12 cellular contexts compared by ENCODE assay signal in the genomic region with DNA sequence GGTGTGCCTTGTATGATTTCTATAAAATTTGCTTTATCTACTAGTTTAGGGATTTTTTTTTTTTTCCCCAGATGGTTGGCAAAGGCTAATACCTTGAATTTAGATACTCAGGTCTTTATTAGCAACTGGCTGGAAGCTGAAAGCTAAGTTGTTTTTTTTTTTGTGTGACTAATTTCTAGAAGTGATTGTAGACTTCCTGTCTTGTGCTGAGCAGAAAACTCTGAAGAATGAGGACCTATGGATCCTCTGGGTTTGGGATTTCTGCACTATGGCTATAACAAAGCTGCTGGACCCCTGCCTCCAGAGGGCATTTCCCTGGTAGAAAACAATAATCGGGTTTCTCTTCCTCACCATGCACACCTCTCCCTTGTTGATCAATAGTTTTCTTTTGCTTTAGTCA. TPM values are rescaled to one million over a fixed set of nuclear protein-coding genes. Genes with fewer than 3 reads are reported as not detected.
DNase-seq lines count a peak whose midpoint lies in the region; ATAC-seq, FAIRE-seq and TF ChIP-seq lines count a peak whose summit lies in the region.
"Had no signal": no experiment of that assay in that cellular context is flagged by ENCODE, and none has a peak within 500 bp of the region (broad histone marks: within the 10 kb centered on the region; RNA-seq: fewer than 3 reads in every experiment).

No MANE protein-coding gene starts in this region.

- H3K9me3 Mint-ChIP-seq in activated CD4-positive, alpha-beta T cell treated with anti-CD3 and anti-CD28 coated beads for 36 hours (ENCODE audit: low read depth), result no peaks in the 10 kb centered on the region
- H3K9me3 Mint-ChIP-seq in activated T-helper 2 cell treated with anti-CD3 and anti-CD28 coated beads, Interferon-gamma antibody, Interleukin-2, Interleukin-4, amounts not matched to agents 10 μg/mL and 5 μg/mL and 100 μg/mL, durations not matched to agents 14 hours and 24 hours and 36 hours, result no peaks in the 10 kb centered on the region
- peaks cover 4% of the 10 kb centered on the region for H3K9me3 Mint-ChIP-seq in mesothelial cell of epicardium

- H3K4me3 ChIP-seq in coronary artery (no peak overlapping the region), H7 (ENCODE audit: insufficient read depth, low read depth, low read length) (no peak overlapping the region)
- H3K4me3 ChIP-seq: transverse colon had no signal

- DNase-seq in activated CD4-positive, alpha-beta T cell treated with anti-CD3 and anti-CD28 coated beads for 36 hours, result no peak
- DNase-seq in activated CD4-positive, alpha-beta T cell treated with anti-CD3 and anti-CD28 coated beads for 4 hours, result no peak
- DNase-seq in GM12891 (ENCODE audit: insufficient read length, low spot score) (no peak), mesothelial cell of epicardium (ENCODE audit: low spot score in 2 of 2, unreplicated experiment in 2 of 2) (no peak), coronary artery (ENCODE audit: low spot score) (no peak), H7 (no peak)
- no peak for DNase-seq in activated T-helper 2 cell treated with anti-CD3 and anti-CD28 coated beads, Interferon-gamma antibody, Interleukin-2, Interleukin-4, amounts not matched to agents 10 μg/mL and 5 μg/mL and 100 μg/mL, durations not matched to agents 14 hours and 24 hours and 36 hours (ENCODE audit: low spot score)
- DNase-seq: central memory CD4-positive, alpha-beta T cell; islet precursor cell; KG1; transverse colon had no signal

- H3K27ac ChIP-seq in coronary artery, result no peak overlapping the region

- CTCF ChIA-PET in activated CD4-positive, alpha-beta T cell treated with anti-CD3 and anti-CD28 coated beads for 36 hours (lab: Charles Lee), result interaction anchor here (0.7 to 3.9 kb wide), 5 partner anchors 10 to 1238 kb away, joined by 3 to 15 read pairs (median 4); a partner anchor contains a TSS

- no peak for TF ChIP-seq CTCF in mesothelial cell of epicardium (IDR thresholded peaks at IDR 0.05; ENCODE audit: unreplicated experiment)
- TF ChIP-seq CTCF in coronary artery (IDR thresholded peaks at IDR 0.05), result no peak

- intact Hi-C loops in activated CD4-positive, alpha-beta T cell treated with anti-CD3 and anti-CD28 coated beads for 36 hours (cut with DNase I, micrococcal nuclease), result loop anchor here (1.0 kb wide), 1 partner anchor 10 kb away; a partner anchor contains a TSS
- intact Hi-C loops in activated T-helper 2 cell treated with anti-CD3 and anti-CD28 coated beads, Interferon-gamma antibody, Interleukin-2, Interleukin-4, amounts not matched to agents 10 μg/mL and 5 μg/mL and 100 μg/mL, durations not matched to agents 14 hours and 24 hours and 36 hours (cut with micrococcal nuclease), result loop anchor here (1.0 to 2.0 kb wide), 2 partner anchors 10 to 16 kb away; a partner anchor contains a TSS

- no peaks in the 10 kb centered on the region for H3K27me3 ChIP-seq in H7 (ENCODE audit: control insufficient read depth, insufficient read depth, low read length)
- H3K27me3 ChIP-seq: transverse colon had no signal

- FAIRE-seq in GM12891 (lab: Jason Lieb, UNC), result no peak

- POLR2A ChIA-PET in activated CD4-positive, alpha-beta T cell treated with anti-CD3 and anti-CD28 coated beads for 36 hours (lab: Charles Lee), result interaction anchor here (0.6 to 1.8 kb wide), 3 partner anchors 9 to 18 kb away, joined by 3 to 14 read pairs (median 4); a partner anchor contains a TSS

- peaks cover 18% of the 10 kb centered on the region for H3K36me3 ChIP-seq in H7 (replicated peaks; ENCODE audit: control insufficient read depth, insufficient read depth, low read length)

- no peak for TF ChIP-seq POLR2A in GM12891 (IDR thresholded peaks at IDR 0.05; ENCODE audit: low read depth, low read length)

- peak overlapping the region; percentile 36 for H3K4me3 Mint-ChIP-seq in activated CD4-positive, alpha-beta T cell treated with anti-CD3 and anti-CD28 coated beads for 36 hours
- peak overlapping the region; percentile 51 for H3K4me3 Mint-ChIP-seq in activated T-helper 2 cell treated with anti-CD3 and anti-CD28 coated beads, Interferon-gamma antibody, Interleukin-2, Interleukin-4, amounts not matched to agents 10 μg/mL and 5 μg/mL and 100 μg/mL, durations not matched to agents 14 hours and 24 hours and 36 hours (ENCODE audit: low read depth)
- no peak overlapping the region for H3K4me3 Mint-ChIP-seq in mesothelial cell of epicardium

- H3K27ac Mint-ChIP-seq in activated CD4-positive, alpha-beta T cell treated with anti-CD3 and anti-CD28 coated beads for 36 hours, result peak overlapping the region; percentile 87
- peak overlapping the region; percentile 86 for H3K27ac Mint-ChIP-seq in activated T-helper 2 cell treated with anti-CD3 and anti-CD28 coated beads, Interferon-gamma antibody, Interleukin-2, Interleukin-4, amounts not matched to agents 10 μg/mL and 5 μg/mL and 100 μg/mL, durations not matched to agents 14 hours and 24 hours and 36 hours
- peak overlapping the region; percentile 40 for H3K27ac Mint-ChIP-seq in mesothelial cell of epicardium

- peaks cover 67% of the 10 kb centered on the region for H3K4me1 Mint-ChIP-seq in activated CD4-positive, alpha-beta T cell treated with anti-CD3 and anti-CD28 coated beads for 36 hours
- peaks cover 64% of the 10 kb centered on the region for H3K4me1 Mint-ChIP-seq in activated T-helper 2 cell treated with anti-CD3 and anti-CD28 coated beads, Interferon-gamma antibody, Interleukin-2, Interleukin-4, amounts not matched to agents 10 μg/mL and 5 μg/mL and 100 μg/mL, durations not matched to agents 14 hours and 24 hours and 36 hours (ENCODE audit: low read depth)
- peaks cover 35% of the 10 kb centered on the region for H3K4me1 Mint-ChIP-seq in mesothelial cell of epicardium

- ATAC-seq in activated CD4-positive, alpha-beta T cell treated with anti-CD3 and anti-CD28 coated beads for 36 hours, result no peak
- ATAC-seq in HG02678 (IDR thresholded peaks at IDR 0.05; ENCODE audit: unreplicated experiment), result no peak

- H3K36me3 Mint-ChIP-seq in activated CD4-positive, alpha-beta T cell treated with anti-CD3 and anti-CD28 coated beads for 36 hours (ENCODE audit: low read depth), result peaks cover 61% of the 10 kb centered on the region
- H3K36me3 Mint-ChIP-seq in activated T-helper 2 cell treated with anti-CD3 and anti-CD28 coated beads, Interferon-gamma antibody, Interleukin-2, Interleukin-4, amounts not matched to agents 10 μg/mL and 5 μg/mL and 100 μg/mL, durations not matched to agents 14 hours and 24 hours and 36 hours (ENCODE audit: low read depth), result peaks cover 80% of the 10 kb centered on the region
- H3K36me3 Mint-ChIP-seq in mesothelial cell of epicardium, result peaks cover 20% of the 10 kb centered on the region

- no peaks in the 10 kb centered on the region for H3K27me3 Mint-ChIP-seq in activated CD4-positive, alpha-beta T cell treated with anti-CD3 and anti-CD28 coated beads for 36 hours
- H3K27me3 Mint-ChIP-seq in activated T-helper 2 cell treated with anti-CD3 and anti-CD28 coated beads, Interferon-gamma antibody, Interleukin-2, Interleukin-4, amounts not matched to agents 10 μg/mL and 5 μg/mL and 100 μg/mL, durations not matched to agents 14 hours and 24 hours and 36 hours (ENCODE audit: low read depth), result no peaks in the 10 kb centered on the region
- H3K27me3 Mint-ChIP-seq in mesothelial cell of epicardium (ENCODE audit: low read depth), result no peaks in the 10 kb centered on the region

TF ChIP-seq in GM12891, 5 proteins besides CTCF, POLR2A, EP300 and RAD21:
- TF ChIP-seq TAF1 (IDR thresholded peaks at IDR 0.05; ENCODE audit: low read depth, low read length), result no peak
- no peak for TF ChIP-seq PAX5 (IDR thresholded peaks at IDR 0.05; ENCODE audit: insufficient read depth, low read length, severe bottlenecking)
- no peak for TF ChIP-seq POLR2AphosphoS5 (IDR thresholded peaks at IDR 0.05; ENCODE audit: low read depth, low read length)
- peak; percentile 42 for TF ChIP-seq SPI1 (IDR thresholded peaks at IDR 0.05; ENCODE audit: low read depth, low read length)
TF ChIP-seq in GM12891: peak in this region for 1.

RNA-seq across cellular contexts. Expression of a gene that starts 10.0 kb away (rescaled TPM):
- total RNA-seq in activated CD4-positive, alpha-beta T cell treated with anti-CD3 and anti-CD28 coated beads for 36 hours, result 100 to 1,000 TPM; 105 to 112 TPM
- polyA plus RNA-seq in GM12891 (2012; ENCODE audit: low read depth, missing spikeins), result 31.0 TPM
- total RNA-seq in activated T-helper 2 cell treated with anti-CD3 and anti-CD28 coated beads, Interferon-gamma antibody, Interleukin-2, Interleukin-4, amounts not matched to agents 10 μg/mL and 5 μg/mL and 100 μg/mL, durations not matched to agents 14 hours and 24 hours and 36 hours, result 156 and 163 TPM in 2 replicates
- 87.0 to 102 TPM (median 100 TPM) in 3 replicates for total RNA-seq in mesothelial cell of epicardium
- 120 and 125 TPM in 2 replicates for total RNA-seq in H7 (2014; rRNA removed; shearing (Covaris generic))

RNA-seq across cellular contexts. Expression of a gene that starts 30.0 kb away (rescaled TPM):
- total RNA-seq in activated CD4-positive, alpha-beta T cell treated with anti-CD3 and anti-CD28 coated beads for 36 hours, result 10 to 100 TPM; 15.8 to 18.5 TPM
- polyA plus RNA-seq in GM12891 (2012; ENCODE audit: low read depth, missing spikeins), result 14.2 TPM
- 16.2 and 19.0 TPM in 2 replicates for total RNA-seq in activated T-helper 2 cell treated with anti-CD3 and anti-CD28 coated beads, Interferon-gamma antibody, Interleukin-2, Interleukin-4, amounts not matched to agents 10 μg/mL and 5 μg/mL and 100 μg/mL, durations not matched to agents 14 hours and 24 hours and 36 hours
- 9.7 to 10.7 TPM (median 10.5 TPM) in 3 replicates for total RNA-seq in mesothelial cell of epicardium
- 14.6 and 18.4 TPM in 2 replicates for total RNA-seq in H7 (2014; rRNA removed; shearing (Covaris generic))
